ENCODE assay signal across 25 cellular contexts in the genomic region with DNA sequence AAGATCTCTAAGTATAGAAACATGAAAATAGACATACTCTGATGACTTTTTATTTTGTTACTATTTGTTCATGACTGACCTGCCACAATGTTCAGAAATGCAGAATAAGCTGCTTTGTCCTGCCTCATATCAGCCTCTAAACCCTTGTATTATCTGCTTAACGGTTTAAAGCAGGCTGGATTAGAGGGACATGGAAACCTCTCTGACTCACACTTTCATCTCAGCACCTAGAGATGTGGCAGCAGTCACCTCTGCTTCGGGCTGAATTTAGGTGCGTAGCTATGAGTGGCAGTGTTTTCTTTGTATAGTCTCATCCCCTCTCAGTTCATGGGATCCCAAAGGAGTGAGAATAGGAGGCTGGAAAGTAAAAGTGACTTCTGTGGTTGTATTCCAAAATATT.
DNase-seq lines count a peak whose midpoint lies in the region; ATAC-seq and TF ChIP-seq lines count a peak whose summit lies in the region.
"Had no signal": no experiment of that assay in that cellular context is flagged by ENCODE, and none has a peak within 500 bp of the region (broad histone marks: within the 10 kb centered on the region; RNA-seq: fewer than 3 reads in every experiment).

No MANE protein-coding gene starts in this region.

- no peaks in the 10 kb centered on the region for H4K20me1 ChIP-seq in neural progenitor cell (ENCODE audit: low read depth)

- H3K27me3 ChIP-seq in neural progenitor cell: no peaks in the 10 kb centered on the region
- H3K27me3 ChIP-seq in testis: no peaks in the 10 kb centered on the region

- no peak for TF ChIP-seq POLR2A in testis (IDR thresholded peaks at IDR 0.05)

- H3K27ac Mint-ChIP-seq in chondrocyte (ENCODE audit: unreplicated experiment) (peak overlapping the region; percentile 91), neural progenitor cell (no peak overlapping the region)
- H3K27ac Mint-ChIP-seq: CD8-positive, alpha-beta memory T cell; GM23338 had no signal

- H3K79me2 ChIP-seq in neural progenitor cell (ENCODE audit: low read depth): no peaks in the 10 kb centered on the region

- no peak overlapping the region for H2AFZ ChIP-seq in neural progenitor cell (replicated peaks)

- H3K36me3 ChIP-seq in neural progenitor cell (no peaks in the 10 kb centered on the region), testis (ENCODE audit: low read depth, missing control alignments) (no peaks in the 10 kb centered on the region)
- H3K36me3 ChIP-seq: HAP-1 had no signal

- H3K27me3 Mint-ChIP-seq in chondrocyte (ENCODE audit: low read depth) (no peaks in the 10 kb centered on the region), neural progenitor cell (ENCODE audit: insufficient read depth, low read depth) (no peaks in the 10 kb centered on the region)
- H3K27me3 Mint-ChIP-seq: CD8-positive, alpha-beta memory T cell had no signal

- H3K4me3 Mint-ChIP-seq in chondrocyte (ENCODE audit: unreplicated experiment) (peak overlapping the region; percentile 29), neural progenitor cell (no peak overlapping the region)
- H3K4me3 Mint-ChIP-seq: CD8-positive, alpha-beta memory T cell; GM23338 had no signal

- H3K9me3 Mint-ChIP-seq in chondrocyte (ENCODE audit: low read depth) (no peaks in the 10 kb centered on the region), neural progenitor cell (no peaks in the 10 kb centered on the region)
- H3K9me3 Mint-ChIP-seq: GM23338 had no signal

- no peaks in the 10 kb centered on the region for H3K36me3 Mint-ChIP-seq in chondrocyte (ENCODE audit: low read depth)
- no peaks in the 10 kb centered on the region for H3K36me3 Mint-ChIP-seq in neural progenitor cell
- H3K36me3 Mint-ChIP-seq: CD8-positive, alpha-beta memory T cell had no signal

- no peaks in the 10 kb centered on the region for H3F3A ChIP-seq in neural progenitor cell (ENCODE audit: low read depth)

- peaks cover 20% of the 10 kb centered on the region for H3K4me1 Mint-ChIP-seq in chondrocyte (ENCODE audit: low read depth)
- H3K4me1 Mint-ChIP-seq in neural progenitor cell: peaks cover 9% of the 10 kb centered on the region
- H3K4me1 Mint-ChIP-seq: CD8-positive, alpha-beta memory T cell had no signal

- H3K4me1 ChIP-seq in neural progenitor cell: no peaks in the 10 kb centered on the region
- no peaks in the 10 kb centered on the region for H3K4me1 ChIP-seq in testis
- H3K4me1 ChIP-seq: HAP-1 had no signal

- intact Hi-C loops in testis (cut with DNase I; ENCODE audit: low total_unique reads): no loop called here

- ATAC-seq in GM19324 (IDR thresholded peaks at IDR 0.05; ENCODE audit: low FRiP score, unreplicated experiment): no peak
- ATAC-seq: GM23338, HepG2, K562 had no signal

- H3K4me3 ChIP-seq in neural progenitor cell: no peak overlapping the region
- H3K4me3 ChIP-seq in testis: no peak overlapping the region
- H3K4me3 ChIP-seq: GM23338, HAP-1, K562 had no signal

- H3K27ac ChIP-seq in neural progenitor cell (no peak overlapping the region), testis (no peak overlapping the region)

- H3K4me2 ChIP-seq in neural progenitor cell: no peak overlapping the region
- H3K4me2 ChIP-seq: GM23338 had no signal

- no peak overlapping the region for H3K9ac ChIP-seq in neural progenitor cell

- 65 to 76% methylated on average over 3 of the region's 3 CpGs for WGBS in testis, 2 donors

- H3K9me3 ChIP-seq in neural progenitor cell (ENCODE audit: low read depth): no peaks in the 10 kb centered on the region
- no peaks in the 10 kb centered on the region for H3K9me3 ChIP-seq in testis
- H3K9me3 ChIP-seq: HAP-1 had no signal

- peak; percentile 76 for DNase-seq in D341Med (ENCODE audit: low spot score)
- peak; percentile 41 for DNase-seq in HT1080 (ENCODE audit: low read depth)
- DNase-seq in chondrocyte (ENCODE audit: low spot score): no peak
- peak; percentile 29 for DNase-seq in neural progenitor cell (ENCODE audit: low spot score)
- DNase-seq in testis: no peak
- no peak for DNase-seq in AG08395 (ENCODE audit: low spot score)
- DNase-seq in effector CD4-positive, alpha-beta T cell: no peak
- DNase-seq: 8988T; AML-193; C1 segment of cervical spinal cord; Calu3; CD8-positive, alpha-beta memory T cell; DMS53; NCI-H1092; NCI-H2029 treated with DMSO at 0.1 percent for 48 hours; NCI-H2171; NCI-H345; NCI-H524; Right ventricle myocardium superior; SW 1271 had no signal

- TF ChIP-seq CTCF in chondrocyte (IDR thresholded peaks at IDR 0.05): no peak
- no peak for TF ChIP-seq CTCF in neural progenitor cell (IDR thresholded peaks at IDR 0.05)
- no peak for TF ChIP-seq CTCF in testis (IDR thresholded peaks at IDR 0.05)

Comparison
In these comparisons a context has a peak if more than half of its experiments do, and no peak if none do; other contexts are left out.
1. DNase-seq: peak in D341Med (single experiment), HT1080 (single experiment) and neural progenitor cell (single experiment); none in chondrocyte (single experiment), testis (single experiment), AG08395 (single experiment) and effector CD4-positive, alpha-beta T cell (single experiment).